23 cellular contexts compared by ENCODE assay signal in genomic region chr22:26016916-26017315, GRCh38.
DNase-seq lines count a peak whose midpoint lies in the region; ATAC-seq, FAIRE-seq and TF ChIP-seq lines count a peak whose summit lies in the region.
"Had no signal": no experiment of that assay in that cellular context is flagged by ENCODE, and none has a peak within 500 bp of the region (broad histone marks: within the 10 kb centered on the region; RNA-seq: fewer than 3 reads in every experiment).

No MANE protein-coding gene starts in this region.

- no peaks in the 10 kb centered on the region for H3K27me3 Mint-ChIP-seq in WTC11 (ENCODE audit: low read depth)

- intact Hi-C loops in HepG2 (cut with micrococcal nuclease; ENCODE audit: unreplicated experiment): no loop called here
- intact Hi-C loops in right lobe of liver (cut with DNase I): no loop called here
- intact Hi-C loops in right cardiac atrium (cut with DNase I): no loop called here

- in situ Hi-C loops in HepG2 (cut with HindIII; ENCODE audit: extremely low pct_ligation_motif_present, low pct_unique_long_range_greater_than_20kb): no loop called here

- H2AFZ ChIP-seq in HepG2 (ENCODE audit: low read length): no peak overlapping the region

- TF ChIP-seq POLR2A in HepG2 (IDR thresholded peaks at IDR 0.05; ENCODE audit: insufficient read depth in 1 of 2, low read depth in 2 of 2, low read length in 2 of 2) (no peak), right lobe of liver (IDR thresholded peaks at IDR 0.05) (no peak)

- TF ChIP-seq EP300 in HepG2 (IDR thresholded peaks at IDR 0.05; ENCODE audit: low read depth in 2 of 2, low read length in 2 of 2): no peak
- no peak for TF ChIP-seq EP300 in HepG2 (CRISPR knock-in tag; IDR thresholded peaks at IDR 0.05; ENCODE audit: borderline replicate concordance)

- H3K4me1 ChIP-seq in HepG2 (ENCODE audit: insufficient read depth, low read length) (no peaks in the 10 kb centered on the region), right lobe of liver (no peaks in the 10 kb centered on the region), HEK293 (ENCODE audit: control insufficient read depth, insufficient read depth, low read length) (no peaks in the 10 kb centered on the region), right cardiac atrium (ENCODE audit: control insufficient read depth, insufficient read depth, low read length) (no peaks in the 10 kb centered on the region), foreskin keratinocyte (no peaks in the 10 kb centered on the region)
- H3K4me1 ChIP-seq: A549, BE2C, Caco-2 had no signal

- 0% methylated on average over 1 of the region's 1 CpG for WGBS in HepG2 (ENCODE audit: low lambda C conversion rate)
- 11% methylated on average over 1 of the region's 1 CpG for WGBS in right lobe of liver (ENCODE audit: insufficient coverage, low coverage, low lambda C conversion rate, missing lambda C conversion rate)
- WGBS in right cardiac atrium: 45% methylated on average over 1 of the region's 1 CpG

- DNase-seq in HepG2 (ENCODE audit: low spot score) (no peak), right lobe of liver (no peak), WTC11 (ENCODE audit: low spot score) (no peak), right cardiac atrium (no peak), foreskin keratinocyte (no peak)
- DNase-seq in activated naive CD4-positive, alpha-beta T cell treated with anti-CD3 and anti-CD28 coated beads, Interleukin-2, amount 50 U/mL, for 72 hours (ENCODE audit: low spot score in 2 of 2): no peak
- DNase-seq: ACHN; BE2C; Caco-2; Calu3; CD4-positive, alpha-beta T cell; CD8-positive, alpha-beta T cell; DMS79 treated with DMSO at 0.1 percent for 48 hours; GF-D8 had no signal

- H3K36me3 ChIP-seq in HepG2 (replicated peaks in 1 of 2; ENCODE audit: control insufficient read depth in 1 of 2, insufficient read depth in 2 of 2, low read length in 2 of 2) (no peaks in the 10 kb centered on the region), right lobe of liver (no peaks in the 10 kb centered on the region), HEK293 (ENCODE audit: control insufficient read depth in 2 of 2, insufficient read depth in 1 of 2, low read length in 2 of 2) (no peaks in the 10 kb centered on the region)
- H3K36me3 ChIP-seq: BE2C; BLaER1 treated with 17β-estradiol and CSF1 and Interleukin-3, amounts not matched to agents 10 nM and 100 nM had no signal

- no peak overlapping the region for H3K27ac Mint-ChIP-seq in WTC11
- no peak overlapping the region for H3K27ac Mint-ChIP-seq in activated naive CD4-positive, alpha-beta T cell treated with anti-CD3 and anti-CD28 coated beads, Interleukin-2, amount 50 U/mL, for 72 hours
- H3K27ac Mint-ChIP-seq: CD4-positive, alpha-beta T cell; CD8-positive, alpha-beta T cell had no signal

- no peak for TF ChIP-seq CTCF in HepG2 (CRISPR knock-in tag; IDR thresholded peaks at IDR 0.05)
- TF ChIP-seq CTCF in right lobe of liver (IDR thresholded peaks at IDR 0.05): no peak
- TF ChIP-seq CTCF in HEK293 (tag by site-specific recombination; IDR thresholded peaks at IDR 0.05): no peak
- TF ChIP-seq CTCF in WTC11 (IDR thresholded peaks at IDR 0.05): no peak
- no peak for TF ChIP-seq CTCF in foreskin keratinocyte (conservative IDR thresholded peaks at IDR 0.05)

- H3K9me3 Mint-ChIP-seq in WTC11: peaks cover 12% of the 10 kb centered on the region; the same call in 1 of the 2 replicates
- peaks cover 0 to 7% of the 10 kb centered on the region in 2 donors for H3K9me3 Mint-ChIP-seq in activated naive CD4-positive, alpha-beta T cell treated with anti-CD3 and anti-CD28 coated beads, Interleukin-2, amount 50 U/mL, for 72 hours
- H3K9me3 Mint-ChIP-seq: CD4-positive, alpha-beta T cell; CD8-positive, alpha-beta T cell had no signal

- H3K4me3 Mint-ChIP-seq in WTC11: no peak overlapping the region
- H3K4me3 Mint-ChIP-seq: CD4-positive, alpha-beta T cell; CD8-positive, alpha-beta T cell had no signal

- H3K4me3 ChIP-seq in HepG2 (replicated peaks in 1 of 3; ENCODE audit: insufficient read depth in 1 of 3, low read depth in 2 of 3, low read length in 3 of 3) (no peak overlapping the region), right lobe of liver (no peak overlapping the region), HEK293 (ENCODE audit: low read depth, low read length) (no peak overlapping the region), right cardiac atrium (ENCODE audit: low read length) (no peak overlapping the region)
- H3K4me3 ChIP-seq: A549; BLaER1 treated with 17β-estradiol and CSF1 and Interleukin-3, amounts not matched to agents 10 nM and 100 nM had no signal

- BruUV-seq in HepG2 (replicated peaks; lab: Mats Ljungman, UMichigan): no TSS peak

- H3K79me2 ChIP-seq in HepG2 (ENCODE audit: insufficient read depth, low read length): no peaks in the 10 kb centered on the region

- POLR2A ChIA-PET in HepG2 (lab: Yijun Ruan, JAX) (no interaction called here), HEK293 (lab: Yijun Ruan, JAX) (interaction anchor here (0.6 kb wide), 1 partner anchor 33 kb away, joined by 3 read pairs; no protein-coding TSS in a partner anchor), WTC11 (lab: Charles Lee) (no interaction called here)

- no peak for TF ChIP-seq RAD21 in HepG2 (CRISPR knock-in tag; IDR thresholded peaks at IDR 0.05)

- H3K36me3 Mint-ChIP-seq in WTC11: no peaks in the 10 kb centered on the region
- H3K36me3 Mint-ChIP-seq in activated naive CD4-positive, alpha-beta T cell treated with anti-CD3 and anti-CD28 coated beads, Interleukin-2, amount 50 U/mL, for 72 hours: no peaks in the 10 kb centered on the region
- H3K36me3 Mint-ChIP-seq: CD8-positive, alpha-beta T cell had no signal

- H3K9ac ChIP-seq in HepG2 (ENCODE audit: insufficient read depth, low read depth, low read length): no peak overlapping the region
- H3K9ac ChIP-seq: BLaER1 treated with 17β-estradiol and CSF1 and Interleukin-3, amounts not matched to agents 10 nM and 100 nM had no signal

- H3K27ac ChIP-seq in HepG2 (ENCODE audit: extremely low read length, insufficient read depth, low read length): no peak overlapping the region
- H3K27ac ChIP-seq in right lobe of liver: no peak overlapping the region
- H3K27ac ChIP-seq in HEK293 (ENCODE audit: extremely low read depth, low read depth, low read length): no peak overlapping the region
- H3K27ac ChIP-seq in right cardiac atrium (ENCODE audit: low read length): no peak overlapping the region
- H3K27ac ChIP-seq in foreskin keratinocyte: no peak overlapping the region
- H3K27ac ChIP-seq: 22Rv1; A549; BLaER1 treated with 17β-estradiol and CSF1 and Interleukin-3, amounts not matched to agents 10 nM and 100 nM; C4-2B had no signal

- no peak overlapping the region for H3K4me2 ChIP-seq in HepG2 (ENCODE audit: low read depth, low read length)
- H3K4me2 ChIP-seq: A549 had no signal

- H3K9me3 ChIP-seq in HepG2 (ENCODE audit: low read length) (no peaks in the 10 kb centered on the region), right lobe of liver (no peaks in the 10 kb centered on the region), HEK293 (ENCODE audit: control insufficient read depth, insufficient read depth, low read depth, low read length) (no peaks in the 10 kb centered on the region), right cardiac atrium (ENCODE audit: control insufficient read depth, low read length) (peaks cover 1% of the 10 kb centered on the region)
- H3K9me3 ChIP-seq: A549; BE2C; BLaER1 treated with 17β-estradiol and CSF1 and Interleukin-3, amounts not matched to agents 10 nM and 100 nM; Caco-2 had no signal

- no peak for FAIRE-seq in HepG2 (lab: Jason Lieb, UNC)
- FAIRE-seq: A549, D721Med, G401.6, GM12891, GM19239 had no signal

- no peak for ATAC-seq in HepG2
- ATAC-seq in right lobe of liver: no peak
- ATAC-seq in WTC11: no peak
- ATAC-seq in activated naive CD4-positive, alpha-beta T cell treated with anti-CD3 and anti-CD28 coated beads, Interleukin-2, amount 50 U/mL, for 72 hours: no peak
- no peak for ATAC-seq in right cardiac atrium
- ATAC-seq in foreskin keratinocyte: no peak
- ATAC-seq: A549; CD8-positive, alpha-beta T cell had no signal

- CTCF ChIA-PET in HepG2 (lab: Yijun Ruan, JAX; ENCODE audit: low intra/inter-chr PET ratio, low total read pairs): no interaction called here
- CTCF ChIA-PET in HEK293 (lab: Yijun Ruan, JAX): interaction anchor here (0.7 kb wide), 1 partner anchor 1833 kb away, joined by 3 read pairs; no protein-coding TSS in a partner anchor
- CTCF ChIA-PET in WTC11 (lab: Charles Lee): interaction anchor here (1.1 to 1.8 kb wide), 2 partner anchors 114 to 154 kb away, joined by 6 to 7 read pairs; no protein-coding TSS in a partner anchor

- H3K27me3 ChIP-seq in HepG2 (ENCODE audit: control insufficient read depth in 1 of 2, insufficient read depth in 2 of 2, low read length in 2 of 2) (no peaks in the 10 kb centered on the region; a peak in 1 of 5 replicates), right lobe of liver (no peaks in the 10 kb centered on the region), right cardiac atrium (ENCODE audit: control insufficient read depth, insufficient read depth) (no peaks in the 10 kb centered on the region), foreskin keratinocyte (no peaks in the 10 kb centered on the region)
- H3K27me3 ChIP-seq: BE2C; BLaER1 treated with 17β-estradiol and CSF1 and Interleukin-3, amounts not matched to agents 10 nM and 100 nM had no signal

- peaks cover 32% of the 10 kb centered on the region for H3K4me1 Mint-ChIP-seq in WTC11

- H4K20me1 ChIP-seq in HepG2 (ENCODE audit: insufficient read depth, low read length): no peaks in the 10 kb centered on the region
- H4K20me1 ChIP-seq: BLaER1 treated with 17β-estradiol and CSF1 and Interleukin-3, amounts not matched to agents 10 nM and 100 nM had no signal

TF ChIP-seq in HepG2, 621 proteins besides CTCF, POLR2A, EP300 and RAD21:
- TF ChIP-seq HNRNPK (IDR thresholded peaks at IDR 0.05; ENCODE audit: low read depth, low read length, poor library complexity, severe bottlenecking) (peak; percentile 17), HMG20B (CRISPR knock-in tag; conservative IDR thresholded peaks at IDR 0.05) (no peak)
TF ChIP-seq in HepG2: peak in this region for 1.

TF ChIP-seq in HEK293, 187 proteins besides CTCF, POLR2A, EP300 and RAD21 (continues in another document):
- peak; percentile 65 for TF ChIP-seq ZNF366 (tag by site-specific recombination; conservative IDR thresholded peaks at IDR 0.05)

TF ChIP-seq in WTC11, 78 proteins besides CTCF, POLR2A, EP300 and RAD21 (continues in another document):
- TF ChIP-seq, protein P1, sequence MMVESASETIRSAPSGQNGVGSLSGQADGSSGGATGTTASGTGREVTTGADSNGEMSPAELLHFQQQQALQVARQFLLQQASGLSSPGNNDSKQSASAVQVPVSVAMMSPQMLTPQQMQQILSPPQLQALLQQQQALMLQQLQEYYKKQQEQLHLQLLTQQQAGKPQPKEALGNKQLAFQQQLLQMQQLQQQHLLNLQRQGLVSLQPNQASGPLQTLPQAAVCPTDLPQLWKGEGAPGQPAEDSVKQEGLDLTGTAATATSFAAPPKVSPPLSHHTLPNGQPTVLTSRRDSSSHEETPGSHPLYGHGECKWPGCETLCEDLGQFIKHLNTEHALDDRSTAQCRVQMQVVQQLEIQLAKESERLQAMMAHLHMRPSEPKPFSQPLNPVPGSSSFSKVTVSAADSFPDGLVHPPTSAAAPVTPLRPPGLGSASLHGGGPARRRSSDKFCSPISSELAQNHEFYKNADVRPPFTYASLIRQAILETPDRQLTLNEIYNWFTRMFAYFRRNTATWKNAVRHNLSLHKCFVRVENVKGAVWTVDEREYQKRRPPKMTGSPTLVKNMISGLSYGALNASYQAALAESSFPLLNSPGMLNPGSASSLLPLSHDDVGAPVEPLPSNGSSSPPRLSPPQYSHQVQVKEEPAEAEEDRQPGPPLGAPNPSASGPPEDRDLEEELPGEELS (CRISPR knock-in tag; IDR thresholded peaks at IDR 0.05): no peak
